In the genomic region with DNA sequence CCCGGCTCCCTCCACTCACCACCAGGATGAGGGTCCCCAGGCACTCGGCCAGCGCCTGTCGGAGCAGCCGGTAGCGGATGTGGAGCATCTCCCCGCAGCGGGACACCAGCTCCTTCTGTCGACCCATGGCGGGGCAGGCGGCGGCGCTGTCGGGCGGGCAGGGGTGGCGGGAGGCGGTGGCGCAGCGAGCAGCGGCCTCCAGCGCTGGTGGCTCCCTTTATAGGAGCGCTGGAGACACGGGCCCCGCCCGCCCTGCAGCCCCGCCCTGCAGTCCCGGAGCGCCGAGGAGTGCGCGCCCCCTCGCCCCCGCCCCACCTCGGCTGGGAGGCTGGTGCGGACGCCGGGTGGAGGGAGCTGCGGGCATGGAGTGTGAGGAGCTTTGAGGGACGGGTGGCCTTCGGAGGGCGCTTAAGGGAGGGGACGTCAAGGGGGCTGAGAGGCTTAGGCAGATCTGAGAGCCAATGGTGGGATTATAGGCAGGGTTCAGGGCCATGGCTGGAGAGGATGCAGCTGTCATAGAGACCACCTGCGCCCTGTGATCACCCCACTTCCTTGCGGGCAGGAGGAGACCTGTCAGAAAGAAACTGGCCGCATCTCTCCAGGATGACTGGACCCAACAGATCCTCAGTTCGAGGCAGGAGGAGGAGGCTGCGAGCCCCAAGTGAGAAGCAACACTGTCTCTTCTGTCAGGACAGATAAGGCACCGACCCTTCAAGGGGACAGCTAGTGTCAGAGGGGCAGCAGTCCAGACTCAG, we compare ENCODE assay signal across 1 cellular context.
TF ChIP-seq lines count a peak whose summit lies in the region.

A gene (minus strand): TSS at position 190 of the 755 bp plus-strand sequence. CDS start 63 bp downstream, at position 127.

TF ChIP-seq in WTC11, 78 proteins besides CTCF, POLR2A, EP300 and RAD21 (continued from another document):
- TF ChIP-seq, protein P1, sequence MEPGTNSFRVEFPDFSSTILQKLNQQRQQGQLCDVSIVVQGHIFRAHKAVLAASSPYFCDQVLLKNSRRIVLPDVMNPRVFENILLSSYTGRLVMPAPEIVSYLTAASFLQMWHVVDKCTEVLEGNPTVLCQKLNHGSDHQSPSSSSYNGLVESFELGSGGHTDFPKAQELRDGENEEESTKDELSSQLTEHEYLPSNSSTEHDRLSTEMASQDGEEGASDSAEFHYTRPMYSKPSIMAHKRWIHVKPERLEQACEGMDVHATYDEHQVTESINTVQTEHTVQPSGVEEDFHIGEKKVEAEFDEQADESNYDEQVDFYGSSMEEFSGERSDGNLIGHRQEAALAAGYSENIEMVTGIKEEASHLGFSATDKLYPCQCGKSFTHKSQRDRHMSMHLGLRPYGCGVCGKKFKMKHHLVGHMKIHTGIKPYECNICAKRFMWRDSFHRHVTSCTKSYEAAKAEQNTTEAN (CRISPR knock-in tag; IDR thresholded peaks at IDR 0.05) = 0 out of 2 replicates have a peak, but pooled peaks have one; percentile 34
- TF ChIP-seq ZNF396 (CRISPR knock-in tag; IDR thresholded peaks at IDR 0.05; ENCODE audit: borderline replicate concordance) (no peak), ZNF317 (CRISPR knock-in tag; IDR thresholded peaks at IDR 0.05; ENCODE audit: borderline replicate concordance, low read depth) (no peak), CREB1 (CRISPR knock-in tag; IDR thresholded peaks at IDR 0.05) (no peak), SP1 (CRISPR knock-in tag; conservative IDR thresholded peaks at IDR 0.05) (peak; percentile 61; the same call in 1 of the 2 replicates), ZNF138 (CRISPR knock-in tag; conservative IDR thresholded peaks at IDR 0.05) (0 out of 2 replicates have a peak, but pooled peaks have one; percentile 21)
- TF ChIP-seq, protein P2, sequence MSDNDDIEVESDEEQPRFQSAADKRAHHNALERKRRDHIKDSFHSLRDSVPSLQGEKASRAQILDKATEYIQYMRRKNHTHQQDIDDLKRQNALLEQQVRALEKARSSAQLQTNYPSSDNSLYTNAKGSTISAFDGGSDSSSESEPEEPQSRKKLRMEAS (CRISPR knock-in tag; IDR thresholded peaks at IDR 0.05) = 0 out of 2 replicates have a peak, but pooled peaks have one; percentile 46
- TF ChIP-seq, protein P3, sequence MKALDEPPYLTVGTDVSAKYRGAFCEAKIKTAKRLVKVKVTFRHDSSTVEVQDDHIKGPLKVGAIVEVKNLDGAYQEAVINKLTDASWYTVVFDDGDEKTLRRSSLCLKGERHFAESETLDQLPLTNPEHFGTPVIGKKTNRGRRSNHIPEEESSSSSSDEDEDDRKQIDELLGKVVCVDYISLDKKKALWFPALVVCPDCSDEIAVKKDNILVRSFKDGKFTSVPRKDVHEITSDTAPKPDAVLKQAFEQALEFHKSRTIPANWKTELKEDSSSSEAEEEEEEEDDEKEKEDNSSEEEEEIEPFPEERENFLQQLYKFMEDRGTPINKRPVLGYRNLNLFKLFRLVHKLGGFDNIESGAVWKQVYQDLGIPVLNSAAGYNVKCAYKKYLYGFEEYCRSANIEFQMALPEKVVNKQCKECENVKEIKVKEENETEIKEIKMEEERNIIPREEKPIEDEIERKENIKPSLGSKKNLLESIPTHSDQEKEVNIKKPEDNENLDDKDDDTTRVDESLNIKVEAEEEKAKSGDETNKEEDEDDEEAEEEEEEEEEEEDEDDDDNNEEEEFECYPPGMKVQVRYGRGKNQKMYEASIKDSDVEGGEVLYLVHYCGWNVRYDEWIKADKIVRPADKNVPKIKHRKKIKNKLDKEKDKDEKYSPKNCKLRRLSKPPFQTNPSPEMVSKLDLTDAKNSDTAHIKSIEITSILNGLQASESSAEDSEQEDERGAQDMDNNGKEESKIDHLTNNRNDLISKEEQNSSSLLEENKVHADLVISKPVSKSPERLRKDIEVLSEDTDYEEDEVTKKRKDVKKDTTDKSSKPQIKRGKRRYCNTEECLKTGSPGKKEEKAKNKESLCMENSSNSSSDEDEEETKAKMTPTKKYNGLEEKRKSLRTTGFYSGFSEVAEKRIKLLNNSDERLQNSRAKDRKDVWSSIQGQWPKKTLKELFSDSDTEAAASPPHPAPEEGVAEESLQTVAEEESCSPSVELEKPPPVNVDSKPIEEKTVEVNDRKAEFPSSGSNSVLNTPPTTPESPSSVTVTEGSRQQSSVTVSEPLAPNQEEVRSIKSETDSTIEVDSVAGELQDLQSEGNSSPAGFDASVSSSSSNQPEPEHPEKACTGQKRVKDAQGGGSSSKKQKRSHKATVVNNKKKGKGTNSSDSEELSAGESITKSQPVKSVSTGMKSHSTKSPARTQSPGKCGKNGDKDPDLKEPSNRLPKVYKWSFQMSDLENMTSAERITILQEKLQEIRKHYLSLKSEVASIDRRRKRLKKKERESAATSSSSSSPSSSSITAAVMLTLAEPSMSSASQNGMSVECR (CRISPR knock-in tag; IDR thresholded peaks at IDR 0.05; ENCODE audit: borderline replicate concordance) = peak; percentile 26; the same call in 1 of the 2 replicates
- TF ChIP-seq, protein P4, sequence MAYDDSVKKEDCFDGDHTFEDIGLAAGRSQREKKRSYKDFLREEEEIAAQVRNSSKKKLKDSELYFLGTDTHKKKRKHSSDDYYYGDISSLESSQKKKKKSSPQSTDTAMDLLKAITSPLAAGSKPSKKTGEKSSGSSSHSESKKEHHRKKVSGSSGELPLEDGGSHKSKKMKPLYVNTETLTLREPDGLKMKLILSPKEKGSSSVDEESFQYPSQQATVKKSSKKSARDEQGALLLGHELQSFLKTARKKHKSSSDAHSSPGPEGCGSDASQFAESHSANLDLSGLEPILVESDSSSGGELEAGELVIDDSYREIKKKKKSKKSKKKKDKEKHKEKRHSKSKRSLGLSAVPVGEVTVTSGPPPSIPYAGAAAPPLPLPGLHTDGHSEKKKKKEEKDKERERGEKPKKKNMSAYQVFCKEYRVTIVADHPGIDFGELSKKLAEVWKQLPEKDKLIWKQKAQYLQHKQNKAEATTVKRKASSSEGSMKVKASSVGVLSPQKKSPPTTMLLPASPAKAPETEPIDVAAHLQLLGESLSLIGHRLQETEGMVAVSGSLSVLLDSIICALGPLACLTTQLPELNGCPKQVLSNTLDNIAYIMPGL (CRISPR knock-in tag; IDR thresholded peaks at IDR 0.05) = peak; percentile 73; the same call in 1 of the 2 replicates
